In genomic region chr1:20207546-20207945, GRCh38 we compare ENCODE assay signal across 25 cellular contexts. TPM values are rescaled to one million over a fixed set of nuclear protein-coding genes. Genes with fewer than 3 reads are reported as not detected.
DNase-seq lines count a peak whose midpoint lies in the region; ATAC-seq and TF ChIP-seq lines count a peak whose summit lies in the region.
"Had no signal": no experiment of that assay in that cellular context is flagged by ENCODE, and none has a peak within 500 bp of the region (broad histone marks: within the 10 kb centered on the region; RNA-seq: fewer than 3 reads in every experiment).

No MANE protein-coding gene starts in this region.

- no peaks in the 10 kb centered on the region for H3K9me3 ChIP-seq in PC-3 (ENCODE audit: low read length)

- H3F3A ChIP-seq in PC-3 (ENCODE audit: low read length, unreplicated experiment) = peaks cover 8% of the 10 kb centered on the region

- H3K4me1 ChIP-seq in PC-3 (ENCODE audit: insufficient read depth, low read length) = peaks cover 45% of the 10 kb centered on the region

- intact Hi-C loops in PC-3 (cut with micrococcal nuclease) = no loop called here

- ATAC-seq in PC-3 (peak; percentile 13; the same call in 1 of the 2 replicates), GM21529 (IDR thresholded peaks at IDR 0.05; ENCODE audit: unreplicated experiment) (no peak)

- no peaks in the 10 kb centered on the region for H3K36me3 ChIP-seq in PC-3 (ENCODE audit: low read depth, low read length)

- no peak overlapping the region for H2AFZ ChIP-seq in PC-3 (ENCODE audit: low read length)

- peak overlapping the region; percentile 35 for H3K4me2 ChIP-seq in PC-3 (ENCODE audit: low read length)

- H3K9ac ChIP-seq in PC-3 (ENCODE audit: low read length) = peak overlapping the region; percentile 59

- BruUV-seq in PC-3 (replicated peaks; lab: Mats Ljungman, UMichigan) = no TSS peak

- no peaks in the 10 kb centered on the region for H3K79me2 ChIP-seq in PC-3 (ENCODE audit: low read length)

- POLR2A ChIA-PET in PC-3 (lab: Charles Lee; ENCODE audit: unreplicated experiment) = no interaction called here

- CTCF ChIA-PET in PC-3 (lab: Charles Lee) = no interaction called here

- H4K20me1 ChIP-seq in PC-3 (ENCODE audit: low read length) = no peaks in the 10 kb centered on the region

- H3K9me2 ChIP-seq in PC-3 (replicated peaks; ENCODE audit: low read length) = no peaks in the 10 kb centered on the region

- H3K27me3 ChIP-seq in PC-3 (ENCODE audit: low read length) = no peaks in the 10 kb centered on the region

- TF ChIP-seq CTCF in PC-3 (conservative IDR thresholded peaks at IDR 0.05; ENCODE audit: low read depth, low read length) (no peak), epithelial cell of esophagus (IDR thresholded peaks at IDR 0.05; ENCODE audit: insufficient read depth, low read depth, low read length, missing control alignments) (no peak)

- DNase-seq in HPDE6-E6E7 (ENCODE audit: extremely low spot score) (peak; percentile 45), PC-3 (peak; percentile 88), epithelial cell of esophagus (ENCODE audit: low read depth) (peak; percentile 88), myocyte (ENCODE audit: low read depth) (peak; percentile 16), GM03348 (ENCODE audit: low spot score) (no peak), NCI-H1092 (lab: John Stamatoyannopoulos, UW) (no peak)
- DNase-seq: CD4-positive, CD25-positive, alpha-beta regulatory T cell; EL; GF-D8; H9; HFFc6; KBM-7; NCI-H1105; NCI-H146; NCI-H2081; NCI-H2171 treated with DMSO at 0.1 percent for 48 hours; NCI-H524 treated with DMSO at 0.1 percent for 48 hours; NCI-H82; OCI-M1; SHP77 had no signal

- peak overlapping the region; percentile 93 for H3K27ac ChIP-seq in PC-3 (ENCODE audit: low read length)

- no peak overlapping the region for H3K4me3 ChIP-seq in PC-3 (ENCODE audit: low read length)
- no peak overlapping the region for H3K4me3 ChIP-seq in epithelial cell of esophagus (ENCODE audit: low read length)

RNA-seq across cellular contexts. Expression of gene PLA2G2C, which starts 21.2 kb away (rescaled TPM):
- 0.12 TPM in 1 of 2 replicates, not detected in the other for total RNA-seq in PC-3 (2014; rRNA removed)
- total RNA-seq in myocyte = not detected in 2 replicates
- polyA plus RNA-seq in myocyte (2012) = not detected
- total RNA-seq: A673; CD4-positive, CD25-positive, alpha-beta regulatory T cell; H9; HFFc6; HT-29; RPMI7951 had no signal
- polyA plus RNA-seq: BJ; CD4-positive, CD25-positive, alpha-beta regulatory T cell had no signal

RNA-seq across cellular contexts. Expression of gene UBXN10, which starts 21.6 kb away (rescaled TPM):
- total RNA-seq in PC-3 (2014; rRNA removed) (0.12 TPM in 1 of 2 replicates, not detected in the other), myocyte (0.03 TPM in 1 of 2 replicates, not detected in the other)
- polyA plus RNA-seq in myocyte (2012) = not detected
- total RNA-seq: A673, HFFc6 had no signal
- polyA plus RNA-seq: BJ had no signal

Comparison
In these comparisons a context has a peak if more than half of its experiments do, and no peak if none do; other contexts are left out.
1. DNase-seq: peak in HPDE6-E6E7 (single experiment), PC-3 (single experiment), epithelial cell of esophagus (single experiment) and myocyte (single experiment); none in GM03348 (single experiment) and NCI-H1092 (single experiment).